ENCODE assay signal across 8 cellular contexts in the genomic region with DNA sequence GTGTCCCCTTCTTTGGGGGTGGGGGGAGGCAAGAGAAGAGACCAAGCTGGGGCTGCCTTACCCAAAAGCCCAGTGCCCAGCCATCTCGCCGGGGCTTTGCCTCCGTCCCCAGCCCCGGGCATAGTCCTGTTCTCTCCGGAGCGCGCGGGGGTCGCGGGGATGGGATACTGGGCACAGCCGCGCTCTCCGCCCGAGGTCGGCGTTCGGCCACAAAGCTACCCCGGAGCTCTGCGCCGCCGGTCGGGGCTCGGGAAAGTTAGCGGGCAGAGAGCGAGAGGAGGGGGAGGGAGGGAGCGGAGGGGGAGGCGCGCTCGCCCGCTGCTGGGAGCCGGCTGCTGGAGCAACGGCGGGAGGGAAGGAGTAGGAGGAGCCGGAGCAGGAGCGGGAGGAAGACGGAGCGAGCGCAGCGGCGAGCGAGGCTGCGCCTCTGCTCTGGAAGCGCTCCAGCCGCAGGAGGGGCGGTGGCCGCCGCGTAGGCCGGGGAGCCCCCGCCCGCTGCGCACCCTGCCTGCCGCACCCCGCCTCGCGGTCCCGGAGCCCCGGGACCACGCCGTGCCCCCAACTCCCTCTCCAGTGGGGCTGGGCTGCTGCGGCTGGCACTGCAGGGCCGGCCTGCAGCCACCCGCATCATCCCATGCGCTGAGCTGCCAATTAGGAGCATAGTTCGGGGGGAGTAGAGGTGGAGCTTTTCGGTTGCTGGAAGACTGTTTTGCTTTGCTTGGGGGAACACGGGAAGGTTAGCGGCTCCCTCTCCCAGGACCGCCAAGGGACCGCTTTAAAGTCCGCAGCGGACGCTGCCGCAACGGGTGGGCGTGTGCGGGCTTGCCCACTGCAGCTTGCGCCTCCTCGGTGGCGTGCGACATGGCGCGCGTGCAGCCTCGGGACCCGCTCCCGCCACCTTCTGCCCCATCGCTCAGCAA. TPM values are rescaled to one million over a fixed set of nuclear protein-coding genes. Genes with fewer than 3 reads are reported as not detected.
DNase-seq lines count a peak whose midpoint lies in the region; ATAC-seq and TF ChIP-seq lines count a peak whose summit lies in the region.

Gene SCN4B, minus strand, starts transcription at position 272 of the 920 bp plus-strand sequence. Its CDS starts 150 bp downstream, at position 122.

- no peaks in the 10 kb centered on the region for H3K9me3 ChIP-seq in heart right ventricle

- no peaks in the 10 kb centered on the region for H3K9me3 Mint-ChIP-seq in osteocyte (ENCODE audit: unreplicated experiment)

- H3K27me3 Mint-ChIP-seq in osteocyte (ENCODE audit: unreplicated experiment): peaks cover 82% of the 10 kb centered on the region

- TF ChIP-seq CTCF in heart right ventricle (IDR thresholded peaks at IDR 0.05) (peak in 1 of 9 donors; percentile 6), osteocyte (IDR thresholded peaks at IDR 0.05) (no peak)

- DNase-seq in DMS 273 (lab: John Stamatoyannopoulos, UW; ENCODE audit: unreplicated experiment) (peak; percentile 81), DMS 273 treated with DMSO at 0.1 percent for 48 hours (lab: John Stamatoyannopoulos, UW) (no peak), NCI-H2171 (lab: John Stamatoyannopoulos, UW) (peak; percentile 59), anterior cingulate cortex (lab: John Stamatoyannopoulos, UW) (peak in 50 of 58 donors; percentile 10 to 76 (median 50)), heart right ventricle (peak; percentile 73 to 76), osteocyte (ENCODE audit: extremely low spot score, unreplicated experiment) (no peak)
- DNase-seq in effector CD8-positive, alpha-beta T cell (lab: John Stamatoyannopoulos, UW): no peak

- H3K27me3 ChIP-seq in heart right ventricle: peaks cover 0 to 74% (median 38%) of the 10 kb centered on the region in 7 donors

- peak within 1 kb of the TSS in 7 of 10 donors; percentile 62 to 78 (median 77) for H3K27ac ChIP-seq in heart right ventricle

- H3K36me3 ChIP-seq in heart right ventricle: no peaks in the 10 kb centered on the region

- H3K4me1 Mint-ChIP-seq in osteocyte (ENCODE audit: unreplicated experiment): peaks cover 5% of the 10 kb centered on the region

- H3K36me3 Mint-ChIP-seq in osteocyte (ENCODE audit: unreplicated experiment): no peaks in the 10 kb centered on the region

- ATAC-seq in heart right ventricle (peak; percentile 74 to 92 (median 82)), GM19035 (IDR thresholded peaks at IDR 0.05; ENCODE audit: unreplicated experiment) (no peak)

- H3K27ac Mint-ChIP-seq in osteocyte (ENCODE audit: unreplicated experiment): no peak within 1 kb of the TSS

- H3K4me3 Mint-ChIP-seq in osteocyte (ENCODE audit: unreplicated experiment): peak within 1 kb of the TSS; percentile 62

- H3K4me1 ChIP-seq in heart right ventricle: peaks cover 0 to 51% (median 17%) of the 10 kb centered on the region in 9 donors

- intact Hi-C loops in heart right ventricle (cut with DNase I): no loop called here

- WGBS in heart right ventricle, 2 donors: 0 to 1% methylated on average over 53 to 88 of the region's 88 CpGs

- H3K4me3 ChIP-seq in heart right ventricle: peak within 1 kb of the TSS; percentile 37 to 76 (median 62)

RNA-seq across cellular contexts. Expression of gene SCN4B, which starts in this region (rescaled TPM):
- total RNA-seq in heart right ventricle: 10 to 100 TPM in 5 of 10 donors, 1 to 10 TPM in 5; 5.7 to 17.5 (median 10.3) TPM
- 1 to 10 TPM; 5.4 to 8.8 TPM for polyA plus RNA-seq in heart right ventricle
- total RNA-seq in osteocyte: 0.08 TPM in 1 of 2 replicates, not detected in the other

Comparison
In these comparisons a context has a peak if more than half of its experiments do, and no peak if none do; other contexts are left out.
1. DNase-seq: peak in DMS 273 (single experiment), NCI-H2171 (single experiment), anterior cingulate cortex (50 of 58) and heart right ventricle (2 of 2); none in DMS 273 treated with DMSO at 0.1 percent for 48 hours (single experiment), osteocyte (single experiment) and effector CD8-positive, alpha-beta T cell (single experiment).